In the genomic region with DNA sequence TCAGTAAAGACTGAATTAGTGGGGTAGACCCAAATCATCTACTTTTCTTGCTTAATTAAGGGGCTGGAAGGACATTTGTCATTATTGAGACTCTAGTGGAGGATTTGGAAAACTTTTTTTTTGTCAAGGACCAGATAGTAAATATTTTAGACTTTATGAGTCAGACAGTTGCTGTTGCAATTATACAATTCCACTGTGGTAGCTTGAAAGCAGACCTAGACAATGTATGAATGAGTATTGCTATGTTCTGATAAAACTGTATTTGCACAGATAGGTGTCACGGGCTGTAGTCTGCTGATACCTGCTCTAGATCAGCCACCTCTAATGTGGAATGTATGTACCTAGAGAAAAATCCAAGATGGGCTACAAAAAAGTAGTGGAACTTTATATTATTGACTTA, we compare ENCODE assay signal across 19 cellular contexts.
"Had no signal": no experiment of that assay in that cellular context is flagged by ENCODE, and none has a peak within 500 bp of the region (broad histone marks: within the 10 kb centered on the region; RNA-seq: fewer than 3 reads in every experiment).

No MANE protein-coding gene starts in this region.

- ATAC-seq: activated T-helper 17 cell treated with anti-CD3 and anti-CD28 coated beads, Interleukin-2, amount 50 U/mL, for 72 hours; left cardiac atrium; naive thymus-derived CD8-positive, alpha-beta T cell; right lobe of liver; stimulated activated effector memory CD8-positive, alpha-beta T cell treated with anti-CD3 and anti-CD28 coated beads, Interleukin-12 subunit alpha, Interleukin-12 subunit beta, amount 100 ng/mL, for 72 hours had no signal

- H3K4me3 ChIP-seq: colonic mucosa, ovary, right lobe of liver, smooth muscle cell, stomach had no signal

- H3K36me3 ChIP-seq: colonic mucosa, ovary, right lobe of liver had no signal

- H3K4me1 ChIP-seq: colonic mucosa, right lobe of liver, stomach had no signal

- DNase-seq: activated B cell treated with CpG ODN at 0.5 μM for 24 hours; activated CD4-positive, alpha-beta memory T cell treated with anti-CD3 and anti-CD28 coated beads for 36 hours; activated CD4-positive, alpha-beta T cell treated with anti-CD3 and anti-CD28 coated beads for 4 hours; activated naive CD4-positive, alpha-beta T cell; activated naive CD8-positive, alpha-beta T cell treated with anti-CD3 and anti-CD28 coated beads, Interleukin-2, amount 10 ng/mL, durations not matched to agents 7 days and 5 days; anterior cingulate cortex; central memory CD4-positive, alpha-beta T cell; colonic mucosa; endodermal cell; left cardiac atrium; mesendoderm; naive thymus-derived CD8-positive, alpha-beta T cell; ovary; right lobe of liver; stimulated activated CD4-positive, alpha-beta T cell treated with anti-CD3 and anti-CD28 coated beads, Interleukin-4, amount 100 ng/mL, for 24 hours; stomach had no signal

- H3K27me3 ChIP-seq: colonic mucosa, ovary, right lobe of liver, stomach had no signal

- H3K4me2 ChIP-seq: smooth muscle cell had no signal

- H3K9me3 ChIP-seq: colonic mucosa, ovary, right lobe of liver, stomach had no signal

- H3K27ac ChIP-seq: colonic mucosa, ovary, right lobe of liver, stomach had no signal
